Comparison of ENCODE assay signal across 8 cellular contexts in the genomic region with DNA sequence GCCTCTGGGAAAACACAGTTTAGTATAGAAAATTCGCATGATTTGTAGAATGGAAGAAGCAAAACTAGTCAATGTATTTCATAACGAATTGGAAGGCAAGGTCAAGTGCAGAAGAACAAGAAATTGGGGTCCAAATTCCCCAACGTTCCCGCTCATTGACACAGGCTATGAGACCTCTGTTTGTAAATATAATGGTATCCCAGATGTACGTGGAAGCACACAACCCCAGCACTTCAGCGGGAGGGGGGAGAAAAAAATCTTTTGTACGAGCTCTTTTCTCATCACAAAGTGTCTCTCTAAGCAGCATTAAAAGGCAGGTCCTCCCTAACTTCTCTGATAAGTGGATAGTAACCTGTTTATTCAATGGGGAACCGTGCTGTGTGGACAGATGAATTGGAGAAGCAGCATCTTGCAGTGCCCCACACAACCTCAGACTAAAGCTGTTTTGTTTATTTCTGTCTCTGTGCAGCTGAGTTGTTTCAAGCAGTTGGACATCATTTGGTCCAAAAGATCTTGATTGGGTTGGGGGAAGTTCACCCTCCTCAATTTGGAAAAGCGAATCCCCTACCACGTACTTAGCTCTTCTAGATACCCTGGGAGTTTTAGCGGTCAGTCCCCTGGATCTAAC. TPM values are rescaled to one million over a fixed set of nuclear protein-coding genes. Genes with fewer than 3 reads are reported as not detected.
A peak's percentile ranks its signal among the peaks of the same experiment; 100 is the strongest.
DNase-seq lines count a peak whose midpoint lies in the region; ATAC-seq and TF ChIP-seq lines count a peak whose summit lies in the region.

No MANE protein-coding gene starts in this region.

- H3K9ac ChIP-seq in GM23248 (peak overlapping the region; percentile 84), rectal smooth muscle tissue (ENCODE audit: low read length) (peak overlapping the region; percentile 7)

- H3K4me1 ChIP-seq in GM23248 (ENCODE audit: insufficient read depth): peaks cover 29% of the 10 kb centered on the region
- H3K4me1 ChIP-seq in Peyer's patch: peaks cover 0 to 23% (median 3%) of the 10 kb centered on the region in 4 donors
- peaks cover 36 to 50% (median 40%) of the 10 kb centered on the region in 4 donors for H3K4me1 ChIP-seq in esophagus muscularis mucosa
- peaks cover 5% of the 10 kb centered on the region for H3K4me1 ChIP-seq in rectal smooth muscle tissue (ENCODE audit: control insufficient read depth, insufficient read depth, low read length)

- TF ChIP-seq EP300 in esophagus muscularis mucosa (IDR thresholded peaks at IDR 0.05): no peak

- TF ChIP-seq POLR2A in Peyer's patch (IDR thresholded peaks at IDR 0.05): no peak
- no peak for TF ChIP-seq POLR2A in esophagus muscularis mucosa (IDR thresholded peaks at IDR 0.05; ENCODE audit: low read depth)

- peaks cover 15% of the 10 kb centered on the region; the same call in 1 of the 2 replicates for H3K79me2 ChIP-seq in GM23248 (ENCODE audit: insufficient read depth)

- peaks cover 42% of the 10 kb centered on the region for H3F3A ChIP-seq in GM23248 (ENCODE audit: insufficient read depth)

- no peak for TF ChIP-seq CTCF in Peyer's patch (IDR thresholded peaks at IDR 0.05)
- TF ChIP-seq CTCF in esophagus muscularis mucosa (IDR thresholded peaks at IDR 0.05): no peak

- peak overlapping the region; percentile 80 for H3K4me2 ChIP-seq in GM23248 (ENCODE audit: unreplicated experiment)

- no peak for ATAC-seq in HG02678 (IDR thresholded peaks at IDR 0.05; ENCODE audit: unreplicated experiment)

- intact Hi-C loops in esophagus muscularis mucosa (cut with DNase I): loop anchor here (5.0 kb wide), 3 partner anchors 106 to 281 kb away; partner anchors contain the start of gene ALG8

- H3K9me3 ChIP-seq in GM23248 (ENCODE audit: low read depth): no peaks in the 10 kb centered on the region
- H3K9me3 ChIP-seq in Peyer's patch: no peaks in the 10 kb centered on the region
- no peaks in the 10 kb centered on the region for H3K9me3 ChIP-seq in esophagus muscularis mucosa

- in situ Hi-C loops in GM23248 (cut with MboI): loop anchor here (10.0 kb wide), 1 partner anchor 146 kb away; no protein-coding TSS in a partner anchor

- H3K27me3 ChIP-seq in GM23248 (replicated peaks; ENCODE audit: insufficient read depth) (no peaks in the 10 kb centered on the region), Peyer's patch (no peaks in the 10 kb centered on the region), esophagus muscularis mucosa (no peaks in the 10 kb centered on the region), rectal smooth muscle tissue (ENCODE audit: control insufficient read depth, insufficient read depth, low read length) (no peaks in the 10 kb centered on the region)

- H3K4me3 ChIP-seq in GM23248 (peak overlapping the region; percentile 82), Peyer's patch (peak overlapping the region; percentile 75 to 95 (median 85)), esophagus muscularis mucosa (peak overlapping the region; percentile 82 to 100 (median 94)), rectal smooth muscle tissue (ENCODE audit: low read length) (peak overlapping the region; percentile 70)

- no peaks in the 10 kb centered on the region for H3K9me2 ChIP-seq in GM23248 (ENCODE audit: insufficient read depth)

- H2AFZ ChIP-seq in GM23248: peak overlapping the region; percentile 81; the same call in 1 of the 2 replicates

- H3K27ac ChIP-seq in GM23248: peak overlapping the region; percentile 78
- peak overlapping the region in 3 of 4 donors; percentile 86 to 99 (median 91) for H3K27ac ChIP-seq in Peyer's patch
- H3K27ac ChIP-seq in esophagus muscularis mucosa (replicated peaks in 1 of 4): peak overlapping the region; percentile 96 to 99 (median 99)
- no peak overlapping the region for H3K27ac ChIP-seq in rectal smooth muscle tissue (ENCODE audit: low read depth, low read length)

- DNase-seq in GM23248: peak; percentile 32
- no peak for DNase-seq in Peyer's patch
- DNase-seq in esophagus muscularis mucosa (ENCODE audit: extremely low spot score): no peak
- DNase-seq in SIG-M5 (lab: John Stamatoyannopoulos, UW): no peak
- no peak for DNase-seq in activated CD8-positive, alpha-beta memory T cell treated with anti-CD3 and anti-CD28 coated beads, Interleukin-2, amount 50 U/mL, for 4 hours
- DNase-seq in T-helper 9 cell: no peak

- WGBS in GM23248 (ENCODE audit: low coverage in 1 of 2, low lambda C conversion rate in 2 of 2, missing lambda C conversion rate in 2 of 2), 2 experiments: 18 to 21% methylated on average over 11 of the region's 11 CpGs
- WGBS in esophagus muscularis mucosa: 37% methylated on average over 11 of the region's 11 CpGs

- H3K36me3 ChIP-seq in GM23248 (ENCODE audit: low read depth): no peaks in the 10 kb centered on the region
- no peaks in the 10 kb centered on the region for H3K36me3 ChIP-seq in Peyer's patch
- no peaks in the 10 kb centered on the region for H3K36me3 ChIP-seq in esophagus muscularis mucosa
- H3K36me3 ChIP-seq in rectal smooth muscle tissue (ENCODE audit: control insufficient read depth, insufficient read depth, low read length): no peaks in the 10 kb centered on the region

- H4K20me1 ChIP-seq in GM23248 (ENCODE audit: insufficient read depth): no peaks in the 10 kb centered on the region

RNA-seq across cellular contexts. Expression of gene GAB2, which starts 1.1 kb away (rescaled TPM):
- 7.2 and 12.2 TPM in 2 replicates for total RNA-seq in GM23248 (2014; rRNA removed; shearing (Covaris generic))
- 1.8 TPM in 2 replicates for polyA plus RNA-seq in GM23248 (2016; fragmentation: Nextera tagmentation; extraction: Ambion mirVana)
- total RNA-seq in Peyer's patch: 10 to 100 TPM; 14.0 to 41.3 (median 34.7) TPM
- total RNA-seq in esophagus muscularis mucosa: 10 to 100 TPM; 18.0 to 42.4 (median 26.0) TPM
